22 cellular contexts compared by ENCODE assay signal in genomic region chr5:116733995-116734716, GRCh38.
A peak's percentile ranks its signal among the peaks of the same experiment; 100 is the strongest.
DNase-seq lines count a peak whose midpoint lies in the region; ATAC-seq and TF ChIP-seq lines count a peak whose summit lies in the region.
"Had no signal": no experiment of that assay in that cellular context is flagged by ENCODE, and none has a peak within 500 bp of the region (broad histone marks: within the 10 kb centered on the region; RNA-seq: fewer than 3 reads in every experiment).

No MANE protein-coding gene starts in this region.

- intact Hi-C loops in natural killer cell (cut with micrococcal nuclease) (no loop called here), left ventricle myocardium superior (cut with micrococcal nuclease) (no loop called here)

- H3K9ac ChIP-seq in trophoblast cell (ENCODE audit: low read length) = no peak overlapping the region

- H3K4me3 Mint-ChIP-seq in natural killer cell treated with Interleukin-12 subunit alpha and Interleukin-12 subunit beta and Interleukin-15 and Interleukin-18, amount 100 ng/mL, for 72 hours = no peak overlapping the region
- H3K4me3 Mint-ChIP-seq in natural killer cell = no peak overlapping the region
- H3K4me3 Mint-ChIP-seq in stimulated activated naive B cell treated with anti-CD40 and anti-IgM and Interleukin-4, amounts not matched to agents 10 μg/mL and 1 μg/mL and 100 μg/mL, for 72 hours = no peak overlapping the region
- H3K4me3 Mint-ChIP-seq: activated B cell treated with CpG ODN at 0.5 μM for 24 hours; activated CD8-positive, alpha-beta T cell treated with anti-CD3 and anti-CD28 coated beads, Interleukin-2, amount 10 ng/mL, durations not matched to agents 7 days and 5 days; T-helper 1 cell treated with Interleukin-12 subunit alpha and Interleukin-12 subunit beta and Interleukin-4 antibody, amounts not matched to agents 30 μg/mL and 1 μg/mL, for 36 hours had no signal

- no peak overlapping the region for H3K4me2 ChIP-seq in trophoblast cell (ENCODE audit: low read length)
- H3K4me2 ChIP-seq: A549 had no signal

- no peaks in the 10 kb centered on the region for H3K36me3 ChIP-seq in trophoblast cell (ENCODE audit: control insufficient read depth in 1 of 2, insufficient read depth in 2 of 2, low read length in 2 of 2)
- H3K36me3 ChIP-seq: heart right ventricle, pancreas had no signal

- H4K12ac ChIP-seq in trophoblast cell (ENCODE audit: low read depth, low read length) = peak overlapping the region; percentile 15

- H3K18ac ChIP-seq in trophoblast cell (ENCODE audit: low read length) = peak overlapping the region; percentile 27

- H3K9me3 Mint-ChIP-seq in natural killer cell treated with Interleukin-12 subunit alpha and Interleukin-12 subunit beta and Interleukin-15 and Interleukin-18, amount 100 ng/mL, for 72 hours = peaks cover 2% of the 10 kb centered on the region
- peaks cover 0 to 5% of the 10 kb centered on the region in 2 donors for H3K9me3 Mint-ChIP-seq in natural killer cell
- H3K9me3 Mint-ChIP-seq in stimulated activated naive B cell treated with anti-CD40 and anti-IgM and Interleukin-4, amounts not matched to agents 10 μg/mL and 1 μg/mL and 100 μg/mL, for 72 hours = no peaks in the 10 kb centered on the region
- H3K9me3 Mint-ChIP-seq: activated B cell treated with CpG ODN at 0.5 μM for 24 hours; T-helper 1 cell treated with Interleukin-12 subunit alpha and Interleukin-12 subunit beta and Interleukin-4 antibody, amounts not matched to agents 30 μg/mL and 1 μg/mL, for 36 hours had no signal

- no peak overlapping the region for H3K4ac ChIP-seq in trophoblast cell (ENCODE audit: low read depth, low read length)

- DNase-seq in natural killer cell treated with Interleukin-12 subunit alpha and Interleukin-12 subunit beta and Interleukin-15 and Interleukin-18, amount 100 ng/mL, for 72 hours (ENCODE audit: low spot score) = no peak
- no peak for DNase-seq in natural killer cell
- DNase-seq in left ventricle myocardium superior = peak; percentile 47
- no peak for DNase-seq in trophoblast cell
- DNase-seq in NCI-H1105 treated with DMSO at 0.1 percent for 48 hours (lab: John Stamatoyannopoulos, UW) = no peak
- no peak for DNase-seq in DMS53 treated with DMSO at 0.1 percent for 48 hours (lab: John Stamatoyannopoulos, UW; ENCODE audit: unreplicated experiment)
- no peak for DNase-seq in stimulated activated naive B cell treated with anti-CD40 and anti-IgM and Interleukin-4, amounts not matched to agents 10 μg/mL and 1 μg/mL and 100 μg/mL, for 72 hours
- DNase-seq: activated B cell treated with CpG ODN at 0.5 μM for 24 hours; activated CD8-positive, alpha-beta T cell treated with anti-CD3 and anti-CD28 coated beads, Interleukin-2, amount 10 ng/mL, durations not matched to agents 7 days and 5 days; central memory CD4-positive, alpha-beta T cell; DND-41; effector CD4-positive, alpha-beta T cell; heart right ventricle; mucosa of descending colon; NCI-H1436; NCI-H226; pancreas; SHP77 treated with DMSO at 0.1 percent for 48 hours had no signal

- H3K14ac ChIP-seq in trophoblast cell (ENCODE audit: low read length) = peak overlapping the region; percentile 52

- H3K27ac Mint-ChIP-seq in natural killer cell treated with Interleukin-12 subunit alpha and Interleukin-12 subunit beta and Interleukin-15 and Interleukin-18, amount 100 ng/mL, for 72 hours = no peak overlapping the region
- H3K27ac Mint-ChIP-seq in natural killer cell = no peak overlapping the region
- H3K27ac Mint-ChIP-seq in stimulated activated naive B cell treated with anti-CD40 and anti-IgM and Interleukin-4, amounts not matched to agents 10 μg/mL and 1 μg/mL and 100 μg/mL, for 72 hours = no peak overlapping the region
- H3K27ac Mint-ChIP-seq: activated B cell treated with CpG ODN at 0.5 μM for 24 hours; activated CD8-positive, alpha-beta T cell treated with anti-CD3 and anti-CD28 coated beads, Interleukin-2, amount 10 ng/mL, durations not matched to agents 7 days and 5 days; T-helper 1 cell treated with Interleukin-12 subunit alpha and Interleukin-12 subunit beta and Interleukin-4 antibody, amounts not matched to agents 30 μg/mL and 1 μg/mL, for 36 hours had no signal

- peak overlapping the region; percentile 21 for H4K91ac ChIP-seq in trophoblast cell (ENCODE audit: low read depth, low read length)

- H3K4me3 ChIP-seq in trophoblast cell (ENCODE audit: low read depth, low read length) = no peak overlapping the region
- H3K4me3 ChIP-seq: A549, heart right ventricle, mucosa of descending colon, pancreas had no signal

- no CpG with 5 or more reads among the region's 10 CpGs for WGBS in trophoblast cell (ENCODE audit: extremely low coverage, insufficient coverage, insufficient read length)

- no peak overlapping the region for H2AFZ ChIP-seq in trophoblast cell (ENCODE audit: insufficient read depth, low read length, poor library complexity)

- H3K36me3 Mint-ChIP-seq in natural killer cell treated with Interleukin-12 subunit alpha and Interleukin-12 subunit beta and Interleukin-15 and Interleukin-18, amount 100 ng/mL, for 72 hours = no peaks in the 10 kb centered on the region
- H3K36me3 Mint-ChIP-seq in natural killer cell = no peaks in the 10 kb centered on the region
- H3K36me3 Mint-ChIP-seq in stimulated activated naive B cell treated with anti-CD40 and anti-IgM and Interleukin-4, amounts not matched to agents 10 μg/mL and 1 μg/mL and 100 μg/mL, for 72 hours = no peaks in the 10 kb centered on the region

- no peaks in the 10 kb centered on the region for H3K79me2 ChIP-seq in trophoblast cell (ENCODE audit: control insufficient read depth, insufficient read depth, low read length, poor library complexity)

- ATAC-seq in natural killer cell treated with Interleukin-12 subunit alpha and Interleukin-12 subunit beta and Interleukin-15 and Interleukin-18, amount 100 ng/mL, for 72 hours = peak; percentile 13 to 48
- ATAC-seq in natural killer cell = no peak
- ATAC-seq in left ventricle myocardium superior = peak; percentile 51
- no peak for ATAC-seq in GM21786 (IDR thresholded peaks at IDR 0.05; ENCODE audit: unreplicated experiment)
- ATAC-seq in stimulated activated naive B cell treated with anti-CD40 and anti-IgM and Interleukin-4, amounts not matched to agents 10 μg/mL and 1 μg/mL and 100 μg/mL, for 72 hours (replicated peaks) = no peak
- ATAC-seq: A549; activated CD8-positive, alpha-beta T cell treated with anti-CD3 and anti-CD28 coated beads, Interleukin-2, amount 10 ng/mL, durations not matched to agents 7 days and 5 days; mucosa of descending colon; pancreas had no signal

- no peaks in the 10 kb centered on the region for H3K27me3 ChIP-seq in trophoblast cell (ENCODE audit: insufficient read depth, low read length)
- H3K27me3 ChIP-seq: heart right ventricle, pancreas had no signal

- TF ChIP-seq CTCF in natural killer cell (IDR thresholded peaks at IDR 0.05) = no peak

- H2BK5ac ChIP-seq in trophoblast cell (ENCODE audit: low read depth, low read length, poor library complexity) = peak overlapping the region; percentile 7

- H4K8ac ChIP-seq in trophoblast cell (ENCODE audit: low read depth, low read length) = no peak overlapping the region

- no peak overlapping the region for H3K27ac ChIP-seq in trophoblast cell (ENCODE audit: low read depth, low read length)
- H3K27ac ChIP-seq: A549, C4-2B, heart right ventricle, pancreas had no signal

- H3K27me3 Mint-ChIP-seq in natural killer cell treated with Interleukin-12 subunit alpha and Interleukin-12 subunit beta and Interleukin-15 and Interleukin-18, amount 100 ng/mL, for 72 hours = no peaks in the 10 kb centered on the region
- H3K27me3 Mint-ChIP-seq in natural killer cell (ENCODE audit: low read depth in 2 of 2) = no peaks in the 10 kb centered on the region
- peaks cover 6 to 13% of the 10 kb centered on the region in 2 donors for H3K27me3 Mint-ChIP-seq in stimulated activated naive B cell treated with anti-CD40 and anti-IgM and Interleukin-4, amounts not matched to agents 10 μg/mL and 1 μg/mL and 100 μg/mL, for 72 hours

- no peak overlapping the region for H2AK5ac ChIP-seq in trophoblast cell (ENCODE audit: low read length)

- peak overlapping the region; percentile 42 for H3K23ac ChIP-seq in trophoblast cell (ENCODE audit: low read length)

- H2BK12ac ChIP-seq in trophoblast cell (ENCODE audit: low read length) = peak overlapping the region; percentile 56

- no peaks in the 10 kb centered on the region for H3K4me1 Mint-ChIP-seq in natural killer cell treated with Interleukin-12 subunit alpha and Interleukin-12 subunit beta and Interleukin-15 and Interleukin-18, amount 100 ng/mL, for 72 hours (ENCODE audit: low read depth in 2 of 2)
- no peaks in the 10 kb centered on the region for H3K4me1 Mint-ChIP-seq in natural killer cell
- H3K4me1 Mint-ChIP-seq in stimulated activated naive B cell treated with anti-CD40 and anti-IgM and Interleukin-4, amounts not matched to agents 10 μg/mL and 1 μg/mL and 100 μg/mL, for 72 hours = no peaks in the 10 kb centered on the region
- H3K4me1 Mint-ChIP-seq: activated B cell treated with CpG ODN at 0.5 μM for 24 hours had no signal

- peak overlapping the region; percentile 70 for H2BK120ac ChIP-seq in trophoblast cell (ENCODE audit: insufficient read depth, low read length, poor library complexity)

- peaks cover 20 to 21% of the 10 kb centered on the region in 2 experiments for H3K4me1 ChIP-seq in trophoblast cell (ENCODE audit: control insufficient read depth in 1 of 2, insufficient read depth in 2 of 2, low read length in 2 of 2)
- H3K4me1 ChIP-seq: A549, pancreas had no signal

- H3K9me3 ChIP-seq in trophoblast cell (ENCODE audit: insufficient read depth, low read depth, low read length) = no peaks in the 10 kb centered on the region
- H3K9me3 ChIP-seq: A549, heart right ventricle, mucosa of descending colon, pancreas had no signal

- peaks cover 15% of the 10 kb centered on the region for H3K79me1 ChIP-seq in trophoblast cell (ENCODE audit: low read length)

Comparison
In these comparisons a context has a peak if more than half of its experiments do, and no peak if none do; other contexts are left out.
1. ATAC-seq: peak in natural killer cell treated with Interleukin-12 subunit alpha and Interleukin-12 subunit beta and Interleukin-15 and Interleukin-18, amount 100 ng/mL, for 72 hours (2 of 2) and left ventricle myocardium superior (single experiment); none in natural killer cell (0 of 3), GM21786 (single experiment) and stimulated activated naive B cell treated with anti-CD40 and anti-IgM and Interleukin-4, amounts not matched to agents 10 μg/mL and 1 μg/mL and 100 μg/mL, for 72 hours (0 of 2).